ENCODE assay signal across 14 cellular contexts in the genomic region with DNA sequence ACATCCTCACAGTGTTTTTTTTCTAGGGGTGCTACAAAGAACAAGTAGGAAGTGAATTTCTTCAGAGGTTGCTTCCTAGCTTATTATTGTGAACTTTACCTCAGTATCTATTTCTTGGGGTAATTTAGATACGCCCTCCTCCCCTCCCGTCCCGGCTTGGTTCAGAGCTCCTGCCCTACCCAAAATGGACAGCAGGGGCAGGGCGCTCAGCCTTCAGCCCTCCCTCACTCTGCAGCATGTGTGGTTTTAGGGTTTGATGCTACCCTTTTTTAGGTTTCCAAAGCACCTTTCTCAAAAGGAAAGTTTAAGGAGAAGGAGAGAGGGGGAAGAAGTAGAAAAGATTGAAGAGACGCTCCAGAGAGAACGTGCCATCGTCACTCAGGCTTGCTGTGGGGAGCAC. TPM values are rescaled to one million over a fixed set of nuclear protein-coding genes. Genes with fewer than 3 reads are reported as not detected.
DNase-seq lines count a peak whose midpoint lies in the region; ATAC-seq and TF ChIP-seq lines count a peak whose summit lies in the region.
"Had no signal": no experiment of that assay in that cellular context is flagged by ENCODE, and none has a peak within 500 bp of the region (broad histone marks: within the 10 kb centered on the region; RNA-seq: fewer than 3 reads in every experiment).

No MANE protein-coding gene starts in this region.

- H3K36me3 Mint-ChIP-seq in natural killer cell, result peaks cover 7% of the 10 kb centered on the region
- peaks cover 14% of the 10 kb centered on the region for H3K36me3 Mint-ChIP-seq in natural killer cell treated with Interleukin-12 subunit alpha and Interleukin-12 subunit beta and Interleukin-15 and Interleukin-18, amount 100 ng/mL, for 72 hours
- no peaks in the 10 kb centered on the region for H3K36me3 Mint-ChIP-seq in endodermal cell (ENCODE audit: low read depth)
- H3K36me3 Mint-ChIP-seq in immature natural killer cell, result peaks cover 0 to 3% (median 0%) of the 10 kb centered on the region in 3 donors

- DNase-seq in natural killer cell, result no peak
- DNase-seq in natural killer cell treated with Interleukin-12 subunit alpha and Interleukin-12 subunit beta and Interleukin-15 and Interleukin-18, amount 100 ng/mL, for 72 hours (ENCODE audit: low spot score), result no peak
- DNase-seq in MM.1S, result no peak
- peak; percentile 68 for DNase-seq in endodermal cell
- DNase-seq in immature natural killer cell, result no peak
- DNase-seq in pons (ENCODE audit: low spot score), result no peak
- DNase-seq in SW480 (ENCODE audit: low spot score), result no peak
- DNase-seq: activated CD4-positive, CD25-positive, alpha-beta regulatory T cell; activated gamma-delta T cell; CD4-positive, alpha-beta memory T cell; NCI-H1105; stimulated activated CD4-positive, alpha-beta T cell treated with anti-CD3 and anti-CD28 coated beads, Interleukin-12 subunit alpha, Interleukin-12 subunit beta, amount 100 ng/mL, for 4 hours; stimulated activated naive B cell treated with anti-CD40 and anti-IgM and Interleukin-4, amounts not matched to agents 10 μg/mL and 1 μg/mL and 100 μg/mL, for 72 hours had no signal

- H2AFZ ChIP-seq in MM.1S (ENCODE audit: low read length), result no peak overlapping the region

- H3K79me2 ChIP-seq in MM.1S (ENCODE audit: low read length), result no peaks in the 10 kb centered on the region

- intact Hi-C loops in natural killer cell (cut with micrococcal nuclease), result no loop called here

- H3K27me3 Mint-ChIP-seq in natural killer cell (ENCODE audit: low read depth in 2 of 2), result peaks cover 9 to 22% of the 10 kb centered on the region in 2 donors
- peaks cover 13 to 16% of the 10 kb centered on the region in 2 donors for H3K27me3 Mint-ChIP-seq in natural killer cell treated with Interleukin-12 subunit alpha and Interleukin-12 subunit beta and Interleukin-15 and Interleukin-18, amount 100 ng/mL, for 72 hours
- no peaks in the 10 kb centered on the region for H3K27me3 Mint-ChIP-seq in endodermal cell (ENCODE audit: insufficient read depth)
- H3K27me3 Mint-ChIP-seq in immature natural killer cell (ENCODE audit: low read depth in 3 of 3), result peaks cover 2 to 9% (median 5%) of the 10 kb centered on the region in 3 donors

- H3K4me1 Mint-ChIP-seq in natural killer cell, result no peaks in the 10 kb centered on the region
- no peaks in the 10 kb centered on the region for H3K4me1 Mint-ChIP-seq in natural killer cell treated with Interleukin-12 subunit alpha and Interleukin-12 subunit beta and Interleukin-15 and Interleukin-18, amount 100 ng/mL, for 72 hours (ENCODE audit: low read depth in 2 of 2)
- H3K4me1 Mint-ChIP-seq in endodermal cell, result no peaks in the 10 kb centered on the region
- no peaks in the 10 kb centered on the region for H3K4me1 Mint-ChIP-seq in immature natural killer cell
- H3K4me1 Mint-ChIP-seq: CD4-positive, alpha-beta memory T cell; stimulated activated naive B cell treated with anti-CD40 and anti-IgM and Interleukin-4, amounts not matched to agents 10 μg/mL and 1 μg/mL and 100 μg/mL, for 72 hours had no signal

- no peaks in the 10 kb centered on the region for H3F3A ChIP-seq in MM.1S (ENCODE audit: insufficient read depth, low read length)

- H3K9me2 ChIP-seq in MM.1S (replicated peaks; ENCODE audit: insufficient read depth, low read length), result no peaks in the 10 kb centered on the region

- no peak overlapping the region for H3K27ac ChIP-seq in MM.1S (ENCODE audit: low read length)
- H3K27ac ChIP-seq in endodermal cell (ENCODE audit: low read depth, low read length), result no peak overlapping the region

- no peaks in the 10 kb centered on the region for H4K20me1 ChIP-seq in MM.1S (ENCODE audit: insufficient read depth, low read length)

- peaks cover 2 to 6% of the 10 kb centered on the region in 2 donors for H3K9me3 Mint-ChIP-seq in natural killer cell
- H3K9me3 Mint-ChIP-seq in natural killer cell treated with Interleukin-12 subunit alpha and Interleukin-12 subunit beta and Interleukin-15 and Interleukin-18, amount 100 ng/mL, for 72 hours, result peaks cover 8% of the 10 kb centered on the region
- peaks cover 10% of the 10 kb centered on the region for H3K9me3 Mint-ChIP-seq in endodermal cell
- peaks cover 3 to 17% (median 10%) of the 10 kb centered on the region in 6 donors for H3K9me3 Mint-ChIP-seq in immature natural killer cell

- H3K4me3 Mint-ChIP-seq in natural killer cell (no peak overlapping the region), endodermal cell (no peak overlapping the region), immature natural killer cell (no peak overlapping the region)
- H3K4me3 Mint-ChIP-seq in natural killer cell treated with Interleukin-12 subunit alpha and Interleukin-12 subunit beta and Interleukin-15 and Interleukin-18, amount 100 ng/mL, for 72 hours, result no peak overlapping the region
- H3K4me3 Mint-ChIP-seq: CD4-positive, alpha-beta memory T cell; stimulated activated naive B cell treated with anti-CD40 and anti-IgM and Interleukin-4, amounts not matched to agents 10 μg/mL and 1 μg/mL and 100 μg/mL, for 72 hours had no signal

- peak; percentile 20 for TF ChIP-seq CTCF in natural killer cell (IDR thresholded peaks at IDR 0.05)
- TF ChIP-seq CTCF in MM.1S (IDR thresholded peaks at IDR 0.05; ENCODE audit: low read length), result peak; percentile 30
- TF ChIP-seq CTCF in endodermal cell (conservative IDR thresholded peaks at IDR 0.05), result peak; percentile 74

- H3K27me3 ChIP-seq in MM.1S (replicated peaks; ENCODE audit: insufficient read depth, low read length) (no peaks in the 10 kb centered on the region), endodermal cell (ENCODE audit: control insufficient read depth, insufficient read depth, low read length, poor library complexity, severe bottlenecking) (no peaks in the 10 kb centered on the region)

- H3K4me3 ChIP-seq in MM.1S (ENCODE audit: low read length), result no peak overlapping the region
- no peak overlapping the region for H3K4me3 ChIP-seq in endodermal cell (ENCODE audit: low read length)

- H3K4me2 ChIP-seq in MM.1S (ENCODE audit: low read depth, low read length), result no peak overlapping the region

- H3K9me3 ChIP-seq in MM.1S (replicated peaks; ENCODE audit: insufficient read depth, low read length), result no peaks in the 10 kb centered on the region
- H3K9me3 ChIP-seq in endodermal cell (ENCODE audit: control insufficient read depth, low read length), result no peaks in the 10 kb centered on the region

- whole genome bisulfite sequencing in endodermal cell (ENCODE audit: insufficient coverage in 1 of 2, insufficient read length in 1 of 2), 2 experiments, result 64 to 90% methylated on average over 2 to 7 of the region's 7 CpGs

- no peak overlapping the region for H3K9ac ChIP-seq in MM.1S (ENCODE audit: low read length)
- H3K9ac ChIP-seq in endodermal cell (ENCODE audit: extremely low read depth, low read length, poor library complexity, severe bottlenecking), result no peak overlapping the region

- H3K36me3 ChIP-seq in MM.1S (replicated peaks; ENCODE audit: insufficient read depth, low read length) (no peaks in the 10 kb centered on the region), endodermal cell (ENCODE audit: control insufficient read depth, insufficient read depth, low read length) (no peaks in the 10 kb centered on the region)

- H3K4me1 ChIP-seq in MM.1S (ENCODE audit: low read length), result no peaks in the 10 kb centered on the region
- H3K4me1 ChIP-seq in endodermal cell (ENCODE audit: control insufficient read depth, insufficient read depth, low read length), result no peaks in the 10 kb centered on the region

- H3K27ac Mint-ChIP-seq in natural killer cell (no peak overlapping the region), endodermal cell (no peak overlapping the region), immature natural killer cell (no peak overlapping the region)
- no peak overlapping the region for H3K27ac Mint-ChIP-seq in natural killer cell treated with Interleukin-12 subunit alpha and Interleukin-12 subunit beta and Interleukin-15 and Interleukin-18, amount 100 ng/mL, for 72 hours
- H3K27ac Mint-ChIP-seq: CD4-positive, alpha-beta memory T cell; stimulated activated naive B cell treated with anti-CD40 and anti-IgM and Interleukin-4, amounts not matched to agents 10 μg/mL and 1 μg/mL and 100 μg/mL, for 72 hours had no signal

- ATAC-seq in natural killer cell (peak in 1 of 3 donors; percentile 43), GM18909 (IDR thresholded peaks at IDR 0.05; ENCODE audit: poor library complexity, unreplicated experiment) (no peak)
- ATAC-seq in natural killer cell treated with Interleukin-12 subunit alpha and Interleukin-12 subunit beta and Interleukin-15 and Interleukin-18, amount 100 ng/mL, for 72 hours, result no peak
- ATAC-seq: stimulated activated naive B cell treated with anti-CD40 and anti-IgM and Interleukin-4, amounts not matched to agents 10 μg/mL and 1 μg/mL and 100 μg/mL, for 72 hours had no signal

RNA-seq across cellular contexts. Expression of gene POGK, which starts 16.9 kb away (rescaled TPM):
- total RNA-seq in natural killer cell, result 10 to 100 TPM; 14.2 to 19.7 (median 19.2) TPM
- total RNA-seq in natural killer cell treated with Interleukin-12 subunit alpha and Interleukin-12 subunit beta and Interleukin-15 and Interleukin-18, amount 100 ng/mL, for 72 hours, result 10 to 100 TPM; 30.3 to 53.1 TPM
- total RNA-seq in endodermal cell, result 10 to 100 TPM; 37.9 to 43.2 TPM
- polyA plus RNA-seq in endodermal cell (2013, experiment 1 of 2), result 42.6 TPM
- 42.9 TPM for polyA plus RNA-seq in endodermal cell (2013, experiment 2 of 2)
- polyA plus RNA-seq in immature natural killer cell, result 10 to 100 TPM in 1 of 3 donors, 1 to 10 TPM in 2; 2.8 to 10.8 (median 8.3) TPM

RNA-seq across cellular contexts. Expression of gene TADA1, which starts 53.7 kb away (rescaled TPM):
- total RNA-seq in natural killer cell (10 to 100 TPM; 11.7 to 13.7 (median 12.5) TPM), endodermal cell (10 to 100 TPM; 18.4 to 19.9 TPM)
- 10 to 100 TPM in 1 of 2 donors, 1 to 10 TPM in 1; 9.3 to 10.2 TPM for total RNA-seq in natural killer cell treated with Interleukin-12 subunit alpha and Interleukin-12 subunit beta and Interleukin-15 and Interleukin-18, amount 100 ng/mL, for 72 hours
- polyA plus RNA-seq in endodermal cell (2013, experiment 1 of 2), result 32.6 TPM
- polyA plus RNA-seq in endodermal cell (2013, experiment 2 of 2), result 31.5 TPM
- 10 to 100 TPM; 14.4 to 16.6 (median 16.3) TPM for polyA plus RNA-seq in immature natural killer cell

Comparison
In these comparisons a context has a peak if more than half of its experiments do, and no peak if none do; other contexts are left out.
1. CTCF ChIP-seq: peak in every context shown above with its lines; median percentile 74 in endodermal cell; 30 in MM.1S; 20 in natural killer cell.